In genomic region chr2:44944102-44944951, GRCh38 we compare ENCODE assay signal across 11 cellular contexts. TPM values are rescaled to one million over a fixed set of nuclear protein-coding genes. Genes with fewer than 3 reads are reported as not detected.
DNase-seq lines count a peak whose midpoint lies in the region; ATAC-seq and TF ChIP-seq lines count a peak whose summit lies in the region.
"Had no signal": no experiment of that assay in that cellular context is flagged by ENCODE, and none has a peak within 500 bp of the region (broad histone marks: within the 10 kb centered on the region; RNA-seq: fewer than 3 reads in every experiment).

No MANE protein-coding gene starts in this region.

- H3K4ac ChIP-seq in H9 (ENCODE audit: low read depth, low read length) = no peak overlapping the region

- H3K27me3 ChIP-seq in H9 (ENCODE audit: insufficient read depth, low read length) = peaks cover 88% of the 10 kb centered on the region
- peaks cover 18% of the 10 kb centered on the region for H3K27me3 ChIP-seq in A673 (replicated peaks; ENCODE audit: insufficient read depth, low read depth, low read length, poor library complexity)

- H2BK20ac ChIP-seq in H9 (ENCODE audit: low read depth, low read length, poor library complexity, severe bottlenecking) = no peak overlapping the region

- H3K36me3 Mint-ChIP-seq in H9 (ENCODE audit: insufficient read depth in 1 of 3, low read depth in 3 of 3) (peaks cover 0 to 20% (median 0%) of the 10 kb centered on the region in 3 experiments; a peak in 4 of 7 replicates), T-cell (no peaks in the 10 kb centered on the region), osteocyte (ENCODE audit: unreplicated experiment) (peaks cover 2% of the 10 kb centered on the region)

- H3K4me1 Mint-ChIP-seq in H9 (peaks cover 67 to 82% of the 10 kb centered on the region in 2 experiments), T-cell (peaks cover 50 to 58% (median 55%) of the 10 kb centered on the region in 3 donors), osteocyte (ENCODE audit: unreplicated experiment) (peaks cover 33% of the 10 kb centered on the region)

- CTCF ChIA-PET in T-cell (lab: Charles Lee) = interaction anchor here in 1 of 2 donors (0.6 kb wide), 1 partner anchor 731 kb away, joined by 6 read pairs; no protein-coding TSS in a partner anchor
- CTCF ChIA-PET in A673 (lab: Charles Lee) = interaction anchor here (0.5 kb wide), 1 partner anchor 1043 kb away, joined by 3 read pairs; no protein-coding TSS in a partner anchor

- H3K56ac ChIP-seq in H9 (ENCODE audit: insufficient read length, low read depth, low read length) = no peak overlapping the region

- no peak overlapping the region for H2AFZ ChIP-seq in H9 (ENCODE audit: low read length)

- H3K79me2 ChIP-seq in H9 (ENCODE audit: insufficient read depth, low read length) = no peaks in the 10 kb centered on the region

- H4K91ac ChIP-seq in H9 (ENCODE audit: insufficient read length, low read depth, low read length) = no peak overlapping the region

- no peak overlapping the region; a peak in 1 of 7 replicates for H3K27ac Mint-ChIP-seq in H9
- no peak overlapping the region for H3K27ac Mint-ChIP-seq in T-cell
- no peak overlapping the region for H3K27ac Mint-ChIP-seq in osteocyte (ENCODE audit: unreplicated experiment)

- POLR2A ChIA-PET in T-cell (lab: Charles Lee) = no interaction called here
- POLR2A ChIA-PET in A673 (lab: Charles Lee; ENCODE audit: low non-redundant PET) = no interaction called here

- no peak overlapping the region for H4K5ac ChIP-seq in H9 (ENCODE audit: insufficient read length, low read depth, low read length)

- no peak for ATAC-seq in T-cell (replicated peaks in 1 of 4)
- ATAC-seq: mucosa of descending colon had no signal

- H3K23me2 ChIP-seq in H9 (ENCODE audit: insufficient read length, low read depth, low read length, poor library complexity, severe bottlenecking) = peaks cover 13% of the 10 kb centered on the region

- H3K36me3 ChIP-seq in A673 (ENCODE audit: insufficient read depth, low read length, poor library complexity, severe bottlenecking) = no peaks in the 10 kb centered on the region

- TF ChIP-seq CTCF in H9 (conservative IDR thresholded peaks at IDR 0.05) = no peak
- TF ChIP-seq CTCF in fibroblast of the aortic adventitia (IDR thresholded peaks at IDR 0.05; ENCODE audit: insufficient read depth, low read length) = no peak
- TF ChIP-seq CTCF in osteocyte (IDR thresholded peaks at IDR 0.05) = no peak
- TF ChIP-seq CTCF in foreskin fibroblast (IDR thresholded peaks at IDR 0.05; ENCODE audit: low read depth, low read length) = no peak
- no peak for TF ChIP-seq CTCF in A673 (conservative IDR thresholded peaks at IDR 0.05; ENCODE audit: low read depth, low read length)

- H2BK15ac ChIP-seq in H9 (ENCODE audit: low read depth, low read length) = no peak overlapping the region

- intact Hi-C loops in A673 (cut with micrococcal nuclease; ENCODE audit: unreplicated experiment) = no loop called here

- H2BK120ac ChIP-seq in H9 (ENCODE audit: low read depth, low read length, poor library complexity, severe bottlenecking) = no peak overlapping the region

- no peak overlapping the region for H2BK12ac ChIP-seq in H9 (ENCODE audit: insufficient read length, low read depth, low read length)

- H3K14ac ChIP-seq in H9 (ENCODE audit: insufficient read depth, low read length) = no peak overlapping the region

- H3K4me2 ChIP-seq in H9 (ENCODE audit: insufficient read depth, insufficient read length, low read length) = peak overlapping the region; percentile 38

- H4K20me1 ChIP-seq in H9 (ENCODE audit: control insufficient read depth, insufficient read depth, insufficient read length) = no peaks in the 10 kb centered on the region

- H3K4me3 ChIP-seq in fibroblast of the aortic adventitia (ENCODE audit: low read depth, low read length) = peak overlapping the region; percentile 17
- no peak overlapping the region for H3K4me3 ChIP-seq in foreskin fibroblast (ENCODE audit: low read depth in 1 of 2, low read length in 2 of 2)
- no peak overlapping the region for H3K4me3 ChIP-seq in A673 (ENCODE audit: low read depth, low read length, poor library complexity, severe bottlenecking)
- H3K4me3 ChIP-seq: mucosa of descending colon had no signal

- H3K9me3 ChIP-seq in H9 (ENCODE audit: control insufficient read depth, low read depth, low read length) (no peaks in the 10 kb centered on the region), A673 (ENCODE audit: low read depth, low read length, poor library complexity, severe bottlenecking) (no peaks in the 10 kb centered on the region)
- H3K9me3 ChIP-seq: mucosa of descending colon had no signal

- no TSS peak for BruUV-seq in A673 (replicated peaks; lab: Mats Ljungman, UMichigan)

- H3K27ac ChIP-seq in H9 (ENCODE audit: insufficient read length, low read depth, low read length) = no peak overlapping the region
- H3K27ac ChIP-seq in A673 (ENCODE audit: low read depth, low read length, poor library complexity, severe bottlenecking) = no peak overlapping the region

- H2BK5ac ChIP-seq in H9 (ENCODE audit: insufficient read length, low read length) = no peak overlapping the region

- H3K9me3 Mint-ChIP-seq in H9 (peaks cover 0 to 7% of the 10 kb centered on the region in 2 experiments; a peak in 2 of 5 replicates), T-cell (no peaks in the 10 kb centered on the region), osteocyte (ENCODE audit: unreplicated experiment) (no peaks in the 10 kb centered on the region)

- H3K4me1 ChIP-seq in H9 (ENCODE audit: insufficient read depth, low read length) = peaks cover 5% of the 10 kb centered on the region
- H3K4me1 ChIP-seq in A673 (ENCODE audit: insufficient read depth, low read length, poor library complexity, severe bottlenecking) = peaks cover 5% of the 10 kb centered on the region

- no peak overlapping the region for H4K8ac ChIP-seq in H9 (replicated peaks; ENCODE audit: insufficient read length, low read depth, low read length)

- no peak overlapping the region for H3K23ac ChIP-seq in H9 (ENCODE audit: insufficient read length, low read depth, low read length)

- H3K4me3 Mint-ChIP-seq in H9 = peak overlapping the region; percentile 36 to 80
- H3K4me3 Mint-ChIP-seq in T-cell = peak overlapping the region in 2 of 3 donors; percentile 44 to 81
- H3K4me3 Mint-ChIP-seq in osteocyte (ENCODE audit: unreplicated experiment) = peak overlapping the region; percentile 58

- H3T11ph ChIP-seq in H9 (ENCODE audit: low read length) = no peak overlapping the region

- H3K79me1 ChIP-seq in H9 (ENCODE audit: insufficient read depth, low read depth, low read length, poor library complexity, severe bottlenecking) = no peaks in the 10 kb centered on the region

- no peak overlapping the region for H3K9ac ChIP-seq in H9 (ENCODE audit: extremely low read depth, insufficient read length, low read length)

- no peak overlapping the region for H2AK5ac ChIP-seq in H9 (ENCODE audit: insufficient read length, low read length)

- no peak overlapping the region for H3K18ac ChIP-seq in H9 (ENCODE audit: insufficient read length, low read depth, low read length)

- peak; percentile 69 for DNase-seq in H9
- no peak for DNase-seq in T-cell
- no peak for DNase-seq in fibroblast of the aortic adventitia (ENCODE audit: low read depth)
- no peak for DNase-seq in osteocyte (ENCODE audit: extremely low spot score, unreplicated experiment)
- DNase-seq in stimulated activated CD4-positive, alpha-beta T cell treated with anti-CD3 and anti-CD28 coated beads, Interleukin-15, amount 100 ng/mL, for 24 hours = no peak
- DNase-seq in foreskin fibroblast = no peak
- DNase-seq in A673 (ENCODE audit: low spot score) = no peak
- DNase-seq: mucosa of descending colon, NCI-H1436 treated with DMSO at 0.1 percent for 48 hours had no signal

- H3K27me3 Mint-ChIP-seq in H9 (ENCODE audit: low read depth) (peaks cover 100% of the 10 kb centered on the region), T-cell (peaks cover 76 to 88% of the 10 kb centered on the region in 2 donors), osteocyte (ENCODE audit: unreplicated experiment) (peaks cover 75% of the 10 kb centered on the region)

- WGBS in H9 (ENCODE audit: extremely low coverage, insufficient read length, low lambda C conversion rate) = no CpG with 5 or more reads among the region's 62 CpGs

RNA-seq across cellular contexts. Expression of gene SIX3, which starts 2.8 kb away (rescaled TPM):
- total RNA-seq in H9 (2021) = 0.35 and 0.55 TPM in 2 replicates
- under 1 TPM in 1 of 5 donors, not detected in 4; 0.23 TPM for total RNA-seq in T-cell
- not detected in 2 replicates for total RNA-seq in fibroblast of the aortic adventitia (ENCODE audit: low replicate concordance)
- not detected in 2 replicates for total RNA-seq in osteocyte
- total RNA-seq in A673 (2021) = 0.56 and 0.59 TPM in 2 replicates
- total RNA-seq: dermis microvascular lymphatic vessel endothelial cell, HT-29, mucosa of descending colon had no signal
